1 cellular context compared by ENCODE assay signal in genomic region chr6:70663881-70664466, GRCh38.
TF ChIP-seq lines count a peak whose summit lies in the region.

No MANE protein-coding gene starts in this region.

TF ChIP-seq in H1, 55 proteins besides CTCF, POLR2A, EP300 and RAD21:
- TF ChIP-seq CREB1 (IDR thresholded peaks at IDR 0.05) (no peak), SAP30 (IDR thresholded peaks at IDR 0.05; ENCODE audit: insufficient read depth, insufficient replicate concordance, low read length) (no peak), BACH1 (IDR thresholded peaks at IDR 0.05; ENCODE audit: low read length) (no peak), CBX5 (IDR thresholded peaks at IDR 0.05; ENCODE audit: low read depth, low read length) (no peak), ZNF274 (IDR thresholded peaks at IDR 0.05; ENCODE audit: borderline replicate concordance, extremely low read depth, low read length) (no peak), CTBP2 (IDR thresholded peaks at IDR 0.05; ENCODE audit: borderline replicate concordance, insufficient read depth, insufficient read length, low read length) (no peak)
